30 cellular contexts compared by ENCODE assay signal in genomic region chr5:120517607-120518252, GRCh38. TPM values are rescaled to one million over a fixed set of nuclear protein-coding genes. Genes with fewer than 3 reads are reported as not detected.
"Had no signal": no experiment of that assay in that cellular context is flagged by ENCODE, and none has a peak within 500 bp of the region (broad histone marks: within the 10 kb centered on the region; RNA-seq: fewer than 3 reads in every experiment).

No MANE protein-coding gene starts in this region.

- H3K4me3 Mint-ChIP-seq: activated CD4-positive, alpha-beta memory T cell treated with anti-CD3 and anti-CD28 coated beads, Interleukin-2, amount 10 ng/mL, durations not matched to agents 7 days and 5 days; activated CD4-positive, alpha-beta T cell treated with anti-CD3 and anti-CD28 coated beads, Interleukin-2, amount 10 ng/mL, durations not matched to agents 24 days and 14 days; activated naive CD4-positive, alpha-beta T cell treated with anti-CD3 and anti-CD28 coated beads, Interleukin-2, amount 50 U/mL, for 24 hours; activated T-helper 1 cell treated with anti-CD3 and anti-CD28 coated beads, Interleukin-12 subunit alpha, Interleukin-12 subunit beta, Interleukin-2, Interleukin-4 antibody, amounts not matched to agents 30 ng/mL and 10 ng/mL and 1 ng/mL, durations not matched to agents 14 hours and 24 hours and 36 hours; central memory CD8-positive, alpha-beta T cell; nephron; T-cell; T-helper 2 cell treated with Interferon-gamma antibody and Interleukin-4, amounts not matched to agents 5 μg/mL and 100 μg/mL, for 36 hours; type B pancreatic cell had no signal

- H3K4me1 Mint-ChIP-seq: activated CD4-positive, alpha-beta memory T cell treated with anti-CD3 and anti-CD28 coated beads, Interleukin-2, amount 10 ng/mL, durations not matched to agents 7 days and 5 days; activated CD4-positive, alpha-beta T cell treated with anti-CD3 and anti-CD28 coated beads, Interleukin-2, amount 10 ng/mL, durations not matched to agents 24 days and 14 days; activated naive CD4-positive, alpha-beta T cell treated with anti-CD3 and anti-CD28 coated beads, Interleukin-2, amount 50 U/mL, for 24 hours; central memory CD8-positive, alpha-beta T cell; T-cell had no signal

- ATAC-seq: activated CD4-positive, CD25-positive, alpha-beta regulatory T cell treated with anti-CD3 and anti-CD28 coated beads, Interleukin-2, amount 50 U/mL, for 24 hours; left cardiac atrium; right lobe of liver; T-cell had no signal

- H3K9me3 Mint-ChIP-seq: activated CD4-positive, alpha-beta T cell treated with anti-CD3 and anti-CD28 coated beads, Interleukin-2, amount 10 ng/mL, durations not matched to agents 24 days and 14 days; activated naive CD4-positive, alpha-beta T cell treated with anti-CD3 and anti-CD28 coated beads, Interleukin-2, amount 50 U/mL, for 24 hours; activated T-helper 1 cell treated with anti-CD3 and anti-CD28 coated beads, Interleukin-12 subunit alpha, Interleukin-12 subunit beta, Interleukin-2, Interleukin-4 antibody, amounts not matched to agents 30 ng/mL and 10 ng/mL and 1 ng/mL, durations not matched to agents 14 hours and 24 hours and 36 hours; nephron; T-helper 2 cell treated with Interferon-gamma antibody and Interleukin-4, amounts not matched to agents 5 μg/mL and 100 μg/mL, for 36 hours; type B pancreatic cell had no signal

- H3K9me3 ChIP-seq: adrenal gland, ascending aorta, breast epithelium, esophagus squamous epithelium, heart right ventricle, right lobe of liver, thoracic aorta, vagina had no signal

- H3K27me3 Mint-ChIP-seq: activated CD4-positive, alpha-beta memory T cell treated with anti-CD3 and anti-CD28 coated beads, Interleukin-2, amount 10 ng/mL, durations not matched to agents 7 days and 5 days; activated CD4-positive, alpha-beta T cell treated with anti-CD3 and anti-CD28 coated beads, Interleukin-2, amount 10 ng/mL, durations not matched to agents 24 days and 14 days; activated naive CD4-positive, alpha-beta T cell treated with anti-CD3 and anti-CD28 coated beads, Interleukin-2, amount 50 U/mL, for 24 hours; central memory CD8-positive, alpha-beta T cell; T-cell; type B pancreatic cell had no signal

- FAIRE-seq: small intestine had no signal

- H3K36me3 ChIP-seq: adrenal gland, ascending aorta, breast epithelium, esophagus squamous epithelium, heart right ventricle, right lobe of liver, thoracic aorta, vagina had no signal

- H3K27me3 ChIP-seq: adrenal gland, ascending aorta, breast epithelium, esophagus squamous epithelium, heart right ventricle, right lobe of liver, vagina had no signal

- H3K4me1 ChIP-seq: adrenal gland, breast epithelium, esophagus squamous epithelium, right lobe of liver, vagina had no signal

- H3K4me3 ChIP-seq: adrenal gland, ascending aorta, breast epithelium, coronary artery, esophagus squamous epithelium, heart right ventricle, right lobe of liver, thoracic aorta, vagina had no signal

- H3K27ac Mint-ChIP-seq: activated CD4-positive, alpha-beta memory T cell treated with anti-CD3 and anti-CD28 coated beads, Interleukin-2, amount 10 ng/mL, durations not matched to agents 7 days and 5 days; activated CD4-positive, alpha-beta T cell treated with anti-CD3 and anti-CD28 coated beads, Interleukin-2, amount 10 ng/mL, durations not matched to agents 24 days and 14 days; activated naive CD4-positive, alpha-beta T cell treated with anti-CD3 and anti-CD28 coated beads, Interleukin-2, amount 50 U/mL, for 24 hours; activated T-helper 1 cell treated with anti-CD3 and anti-CD28 coated beads, Interleukin-12 subunit alpha, Interleukin-12 subunit beta, Interleukin-2, Interleukin-4 antibody, amounts not matched to agents 30 ng/mL and 10 ng/mL and 1 ng/mL, durations not matched to agents 14 hours and 24 hours and 36 hours; T-cell; T-helper 2 cell treated with Interferon-gamma antibody and Interleukin-4, amounts not matched to agents 5 μg/mL and 100 μg/mL, for 36 hours; type B pancreatic cell had no signal

- H3K36me3 Mint-ChIP-seq: activated naive CD4-positive, alpha-beta T cell treated with anti-CD3 and anti-CD28 coated beads, Interleukin-2, amount 50 U/mL, for 24 hours; T-cell; type B pancreatic cell had no signal

- DNase-seq: activated CD4-positive, alpha-beta memory T cell treated with anti-CD3 and anti-CD28 coated beads, Interleukin-2, amount 10 ng/mL, durations not matched to agents 7 days and 5 days; activated CD4-positive, alpha-beta T cell treated with anti-CD3 and anti-CD28 coated beads, Interleukin-2, amount 10 ng/mL, durations not matched to agents 24 days and 14 days; activated gamma-delta T cell treated with Interleukin-2 at 50 U/mL for 16 hours; activated T-cell treated with anti-CD3 and anti-CD28 coated beads for 4 hours; adrenal gland; esophagus squamous epithelium; heart right ventricle; islet precursor cell; left cardiac atrium; midbrain; posterior cingulate gyrus; right lobe of liver; small intestine; stimulated activated CD4-positive, alpha-beta T cell treated with anti-CD3 and anti-CD28 coated beads, Interleukin-15, amount 100 ng/mL, for 24 hours; stimulated activated naive CD4-positive, alpha-beta T cell treated with Interleukin-2 at 50 U/mL for 16 hours; T-cell had no signal

- H3K27ac ChIP-seq: adrenal gland, ascending aorta, breast epithelium, coronary artery, esophagus squamous epithelium, heart right ventricle, right lobe of liver, thoracic aorta, vagina, VCaP had no signal

RNA-seq across cellular contexts. Expression of gene PRR16, which starts 53.6 kb away (rescaled TPM):
- total RNA-seq: activated CD4-positive, alpha-beta memory T cell treated with anti-CD3 and anti-CD28 coated beads, Interleukin-2, amount 10 ng/mL, durations not matched to agents 7 days and 5 days; activated CD4-positive, alpha-beta T cell treated with anti-CD3 and anti-CD28 coated beads, Interleukin-2, amount 10 ng/mL, durations not matched to agents 24 days and 14 days; activated T-helper 1 cell treated with anti-CD3 and anti-CD28 coated beads, Interleukin-12 subunit alpha, Interleukin-12 subunit beta, Interleukin-2, Interleukin-4 antibody, amounts not matched to agents 30 ng/mL and 10 ng/mL and 1 ng/mL, durations not matched to agents 14 hours and 24 hours and 36 hours; lung microvascular endothelial cell; T-cell had no signal
